In the genomic region with DNA sequence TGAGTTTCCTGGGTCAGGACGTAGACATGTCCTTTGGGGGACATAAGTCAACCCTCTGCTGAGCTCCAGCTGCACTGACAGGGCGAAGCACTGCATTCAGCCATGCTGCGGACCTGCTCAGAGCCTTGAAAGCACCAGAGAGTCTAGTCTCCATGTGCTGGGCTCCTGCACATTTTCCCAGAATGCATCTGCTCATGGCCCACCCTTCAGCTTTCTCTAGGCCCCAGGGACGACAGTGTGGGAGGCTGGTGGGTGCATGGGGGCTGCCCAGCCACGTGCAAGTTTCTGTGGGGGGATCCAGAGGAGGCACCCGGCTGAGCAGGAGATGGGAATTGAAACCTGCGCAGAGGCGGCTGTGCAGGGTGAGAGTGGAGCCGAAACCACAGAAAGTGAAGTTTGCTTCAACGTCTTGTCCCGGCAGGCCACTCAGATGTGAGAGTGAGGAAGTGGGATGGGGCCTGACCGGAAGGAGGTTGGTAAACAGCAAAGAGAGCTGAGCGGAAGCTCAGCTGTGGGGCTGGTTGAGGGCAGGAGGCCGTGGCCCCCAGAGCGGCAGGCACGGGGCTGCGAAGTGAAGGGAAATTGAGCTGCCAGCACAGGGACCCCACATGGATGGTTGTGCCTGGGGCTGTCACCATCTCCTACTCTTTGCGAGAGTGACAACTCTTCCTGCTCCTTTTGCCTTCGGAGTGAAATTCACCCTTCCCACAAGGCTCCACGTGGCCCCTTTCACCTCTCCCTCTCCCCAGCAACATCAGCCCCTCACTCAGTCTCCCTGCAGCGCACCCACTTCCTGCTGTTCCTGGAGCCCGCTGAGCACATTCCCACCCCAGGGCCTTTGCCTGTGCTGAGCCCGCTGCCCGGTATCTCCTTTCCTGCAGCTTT, we compare ENCODE assay signal across 8 cellular contexts. TPM values are rescaled to one million over a fixed set of nuclear protein-coding genes. Genes with fewer than 3 reads are reported as not detected.
DNase-seq lines count a peak whose midpoint lies in the region; ATAC-seq and TF ChIP-seq lines count a peak whose summit lies in the region.

No MANE protein-coding gene starts in this region.

- peaks cover 4 to 23% of the 10 kb centered on the region in 2 donors for H3K4me1 ChIP-seq in left lung
- peaks cover 0 to 5% (median 0%) of the 10 kb centered on the region in 4 donors for H3K4me1 ChIP-seq in tibial artery
- H3K4me1 ChIP-seq in suprapubic skin: peaks cover 8% of the 10 kb centered on the region

- intact Hi-C loops in left lung (cut with DNase I) (no loop called here), tibial artery (cut with DNase I; ENCODE audit: low total_unique reads) (no loop called here)

- H3K27me3 ChIP-seq in left lung (peaks cover 0 to 17% of the 10 kb centered on the region in 2 donors), tibial artery (peaks cover 0 to 49% of the 10 kb centered on the region in 2 donors), suprapubic skin (peaks cover 9% of the 10 kb centered on the region)

- WGBS in suprapubic skin: 56% methylated on average over 24 of the region's 24 CpGs

- H3K9me3 ChIP-seq in left lung (peaks cover 0 to 2% of the 10 kb centered on the region in 2 donors), tibial artery (peaks cover 0 to 4% (median 0%) of the 10 kb centered on the region in 3 donors), suprapubic skin (no peaks in the 10 kb centered on the region)

- H3K36me3 ChIP-seq in left lung (peaks cover 0 to 29% of the 10 kb centered on the region in 2 donors), tibial artery (peaks cover 15 to 35% (median 26%) of the 10 kb centered on the region in 3 donors), suprapubic skin (peaks cover 18% of the 10 kb centered on the region)

- TF ChIP-seq POLR2A in GM10847 (IDR thresholded peaks at IDR 0.05; ENCODE audit: extremely low read depth, insufficient read length) (peak; percentile 41), suprapubic skin (IDR thresholded peaks at IDR 0.05) (no peak)

- peak overlapping the region; percentile 70 to 94 for H3K27ac ChIP-seq in left lung
- H3K27ac ChIP-seq in tibial artery: no peak overlapping the region
- H3K27ac ChIP-seq in suprapubic skin: no peak overlapping the region

- TF ChIP-seq CTCF in left lung (IDR thresholded peaks at IDR 0.05): no peak
- TF ChIP-seq CTCF in tibial artery (IDR thresholded peaks at IDR 0.05): no peak
- TF ChIP-seq CTCF in suprapubic skin (IDR thresholded peaks at IDR 0.05): no peak

- DNase-seq in KG1 (lab: John Stamatoyannopoulos, UW) (peak; percentile 89), activated T-cell treated with anti-CD3 and anti-CD28 coated beads for 24 hours (ENCODE audit: low read depth) (peak; percentile 41), left lung (peak; percentile 86 to 89), tibial artery (peak; percentile 66 to 77), DMS 273 treated with DMSO at 0.1 percent for 48 hours (lab: John Stamatoyannopoulos, UW) (no peak), suprapubic skin (ENCODE audit: low spot score in 2 of 2) (no peak)

- ATAC-seq in GM21515 (IDR thresholded peaks at IDR 0.05; ENCODE audit: unreplicated experiment) (peak; percentile 65), left lung (peak; percentile 83)

- TF ChIP-seq EP300 in suprapubic skin (IDR thresholded peaks at IDR 0.05): no peak

- H3K4me3 ChIP-seq in left lung (peak overlapping the region in 1 of 2 donors; percentile 11), tibial artery (no peak overlapping the region), suprapubic skin (no peak overlapping the region)

RNA-seq across cellular contexts. Expression of a gene that starts 11.8 kb away (rescaled TPM):
- total RNA-seq in left lung: 10 to 100 TPM; 78.2 to 85.4 TPM
- total RNA-seq in suprapubic skin: 100 to 1,000 TPM in 1 of 4 donors, 10 to 100 TPM in 3; 58.0 to 108 (median 92.9) TPM

RNA-seq across cellular contexts. Expression of a gene that starts 32.2 kb away (rescaled TPM):
- 100 to 1,000 TPM; 107 to 170 TPM for total RNA-seq in left lung
- total RNA-seq in suprapubic skin: 10 to 100 TPM; 52.4 to 83.8 (median 60.7) TPM

RNA-seq across cellular contexts. Expression of a gene that starts 52.9 kb away (rescaled TPM):
- total RNA-seq in left lung (10 to 100 TPM; 16.9 to 21.9 TPM), suprapubic skin (10 to 100 TPM; 25.3 to 53.4 (median 39.5) TPM)

Comparison
In these comparisons a context has a peak if more than half of its experiments do, and no peak if none do; other contexts are left out.
1. DNase-seq: peak in KG1 (single experiment), activated T-cell treated with anti-CD3 and anti-CD28 coated beads for 24 hours (single experiment), left lung (2 of 2) and tibial artery (2 of 2); none in DMS 273 treated with DMSO at 0.1 percent for 48 hours (single experiment) and suprapubic skin (0 of 2).
2. H3K27ac ChIP-seq: peak in left lung (2 of 2); none in tibial artery (0 of 2) and suprapubic skin (single experiment).